In genomic region chr1:228735871-228736586, GRCh38 we compare ENCODE assay signal across 10 cellular contexts. TPM values are rescaled to one million over a fixed set of nuclear protein-coding genes. Genes with fewer than 3 reads are reported as not detected.
A peak's percentile ranks its signal among the peaks of the same experiment; 100 is the strongest.
DNase-seq lines count a peak whose midpoint lies in the region; ATAC-seq and TF ChIP-seq lines count a peak whose summit lies in the region.
"Had no signal": no experiment of that assay in that cellular context is flagged by ENCODE, and none has a peak within 500 bp of the region (broad histone marks: within the 10 kb centered on the region; RNA-seq: fewer than 3 reads in every experiment).

No MANE protein-coding gene starts in this region.

- H3K9me3 ChIP-seq in iPS-15b (ENCODE audit: control insufficient read depth, insufficient read depth, low read length): no peaks in the 10 kb centered on the region
- H3K9me3 ChIP-seq in gastrocnemius medialis: no peaks in the 10 kb centered on the region

- no peak overlapping the region for H3K9ac ChIP-seq in iPS-15b (ENCODE audit: low read depth, low read length)

- peak; percentile 29 for ATAC-seq in gastrocnemius medialis
- ATAC-seq in GM21825 (IDR thresholded peaks at IDR 0.05; ENCODE audit: unreplicated experiment): no peak
- no peak for ATAC-seq in GM21360 (IDR thresholded peaks at IDR 0.05; ENCODE audit: unreplicated experiment)
- ATAC-seq: GM12878 had no signal

- intact Hi-C loops in gastrocnemius medialis (cut with DNase I; ENCODE audit: low total_unique reads): loop anchor here (1.0 to 10.0 kb wide), 5 partner anchors 74 to 491 kb away; no protein-coding TSS in a partner anchor

- H3K4me3 ChIP-seq in iPS-15b (ENCODE audit: low read depth, low read length): peak overlapping the region; percentile 39
- H3K4me3 ChIP-seq in gastrocnemius medialis: peak overlapping the region; percentile 78 to 97 (median 81)
- H3K4me3 ChIP-seq: GM12878 had no signal

- TF ChIP-seq CTCF in gastrocnemius medialis (IDR thresholded peaks at IDR 0.05 in 4 of 5, conservative IDR thresholded peaks at IDR 0.05 in 1 of 5): no peak

- in situ Hi-C loops in gastrocnemius medialis (cut with MboI; ENCODE audit: low sequenced_read_pairs in 4 of 4): loop anchor here in 2 of 4 donors (10.0 to 25.0 kb wide), 2 partner anchors 129 to 501 kb away; no protein-coding TSS in a partner anchor

- peak overlapping the region; percentile 87 for H3K27ac ChIP-seq in angular gyrus (ENCODE audit: low read depth, low read length)
- peak overlapping the region; percentile 84 to 93 (median 88) for H3K27ac ChIP-seq in gastrocnemius medialis
- H3K27ac ChIP-seq: epithelial cell of prostate had no signal

- H3K27me3 ChIP-seq in iPS-15b (ENCODE audit: control insufficient read depth, insufficient read depth, low read length) (peaks cover 15% of the 10 kb centered on the region), gastrocnemius medialis (no peaks in the 10 kb centered on the region)

- TF ChIP-seq POLR2A in gastrocnemius medialis (IDR thresholded peaks at IDR 0.05): no peak

- H3K4me1 ChIP-seq in iPS-15b (ENCODE audit: control insufficient read depth, insufficient read depth, low read length) (no peaks in the 10 kb centered on the region), gastrocnemius medialis (peaks cover 34 to 43% of the 10 kb centered on the region in 2 donors)

- DNase-seq in activated gamma-delta T cell treated with Interleukin-2 at 50 U/mL for 16 hours: peak; percentile 16
- no peak for DNase-seq in activated gamma-delta T cell (lab: John Stamatoyannopoulos, UW)
- peak; percentile 38 for DNase-seq in NCI-H774 (lab: John Stamatoyannopoulos, UW)
- DNase-seq in gastrocnemius medialis: peak; percentile 24 to 38

- H3K36me3 ChIP-seq in iPS-15b (ENCODE audit: control insufficient read depth, insufficient read depth, low read length) (no peaks in the 10 kb centered on the region), gastrocnemius medialis (no peaks in the 10 kb centered on the region)

RNA-seq across cellular contexts. Expression of gene RHOU, which starts 0.8 kb away (rescaled TPM):
- total RNA-seq in gastrocnemius medialis: 10 to 100 TPM; 11.8 to 65.2 (median 47.4) TPM
- total RNA-seq: GM12878 had no signal

Comparison
In these comparisons a context has a peak if more than half of its experiments do, and no peak if none do; other contexts are left out.
1. ATAC-seq: peak in gastrocnemius medialis (2 of 2); none in GM21825 (single experiment) and GM21360 (single experiment).